Comparison of ENCODE assay signal across 8 cellular contexts in the genomic region with DNA sequence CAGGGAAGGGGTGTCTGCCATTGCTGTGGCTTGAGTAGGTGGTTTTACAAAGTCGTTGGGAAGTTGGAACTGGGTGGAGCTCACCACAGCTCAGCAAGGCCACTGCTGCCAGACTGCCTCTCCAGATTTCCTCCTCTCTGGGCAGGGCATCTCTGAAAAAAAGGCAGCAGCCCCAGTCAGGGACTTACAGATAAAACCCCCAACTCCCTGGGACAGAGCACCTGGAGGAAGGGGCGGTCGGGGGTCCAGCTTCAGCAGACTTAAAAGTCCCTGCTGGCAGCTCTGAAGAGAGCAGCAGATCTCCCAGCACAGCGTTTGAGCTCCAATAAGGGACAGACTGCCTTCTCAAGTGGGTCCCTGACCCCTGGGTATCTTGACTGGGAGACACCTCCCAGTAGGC.
"Had no signal": no experiment of that assay in that cellular context is flagged by ENCODE, and none has a peak within 500 bp of the region (broad histone marks: within the 10 kb centered on the region; RNA-seq: fewer than 3 reads in every experiment).

No MANE protein-coding gene starts in this region.

- H3K4me2 ChIP-seq: KMS-11 had no signal

- FAIRE-seq: HepG2, HTR-8/SVneo, K562 had no signal

- H3K9ac ChIP-seq: KMS-11 had no signal

- DNase-seq: IMR-90, KBM-7, KG1 had no signal

- H3K27ac ChIP-seq: HL-60, KMS-11 had no signal

- H3K4me3 ChIP-seq: K562 had no signal
